11 cellular contexts compared by ENCODE assay signal in the genomic region with DNA sequence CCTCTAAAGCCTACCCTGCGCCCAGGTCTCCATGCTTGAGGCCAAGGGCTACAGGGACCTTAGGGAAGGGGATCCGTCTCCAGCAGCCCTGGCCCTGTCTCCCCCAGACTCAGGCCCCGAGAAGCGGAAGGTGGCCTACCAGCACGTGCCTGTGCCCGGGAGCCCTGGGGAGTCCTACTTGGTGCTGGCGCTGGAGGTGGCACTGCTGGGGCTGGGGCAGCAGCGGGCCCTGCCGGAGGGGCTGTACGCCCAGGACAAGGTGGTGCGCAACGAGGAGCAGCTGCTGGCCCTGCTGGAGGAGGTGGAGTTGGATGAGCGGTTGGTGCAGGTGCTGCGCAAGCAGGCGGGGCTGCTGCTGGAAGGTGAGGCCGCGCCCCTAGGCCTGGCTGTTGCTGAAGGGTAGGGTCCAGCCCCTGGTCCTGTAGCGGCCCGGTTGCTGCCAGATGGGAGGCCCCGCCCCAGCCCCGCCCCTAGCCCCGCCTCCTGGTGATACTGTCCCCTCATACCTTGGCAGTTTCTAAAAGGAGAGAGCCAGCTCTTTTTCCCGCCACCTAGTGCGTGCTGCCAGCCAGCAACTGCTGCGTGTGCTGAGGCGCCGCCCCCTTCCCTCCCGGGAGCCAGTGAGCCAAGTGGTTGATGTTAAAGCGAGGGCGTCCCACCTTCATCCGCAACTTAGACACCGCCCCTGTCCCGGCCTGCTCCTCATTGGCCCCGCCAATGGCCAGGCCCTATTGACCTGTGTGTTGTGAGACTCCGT. TPM values are rescaled to one million over a fixed set of nuclear protein-coding genes. Genes with fewer than 3 reads are reported as not detected.
DNase-seq lines count a peak whose midpoint lies in the region; ATAC-seq, FAIRE-seq and TF ChIP-seq lines count a peak whose summit lies in the region.
"Had no signal": no experiment of that assay in that cellular context is flagged by ENCODE, and none has a peak within 500 bp of the region (broad histone marks: within the 10 kb centered on the region; RNA-seq: fewer than 3 reads in every experiment).

No MANE protein-coding gene starts in this region.

- peaks cover 19% of the 10 kb centered on the region for H3K36me3 Mint-ChIP-seq in activated CD8-positive, alpha-beta T cell treated with anti-CD3 and anti-CD28 coated beads, Interleukin-2, amount 10 ng/mL, durations not matched to agents 7 days and 5 days (ENCODE audit: low read depth)

- TF ChIP-seq CTCF in keratinocyte (optimal IDR thresholded peaks at IDR 0.05 in 1 of 3, IDR thresholded peaks at IDR 0.05 in 1 of 3, conservative IDR thresholded peaks at IDR 0.05 in 1 of 3; ENCODE audit: extremely low read depth in 1 of 3, insufficient read depth in 2 of 3, low read length in 3 of 3): no peak
- no peak for TF ChIP-seq CTCF in lower leg skin (IDR thresholded peaks at IDR 0.05)

- 43 to 61% methylated on average over 29 to 35 of the region's 35 CpGs for WGBS in lower leg skin, 2 donors

- H3K4me1 Mint-ChIP-seq in stimulated activated naive CD8-positive, alpha-beta T cell treated with anti-CD3 and anti-CD28 coated beads, Interleukin-15, amount 100 ng/mL, for 72 hours: peaks cover 18% of the 10 kb centered on the region
- H3K4me1 Mint-ChIP-seq in activated CD8-positive, alpha-beta T cell treated with anti-CD3 and anti-CD28 coated beads, Interleukin-2, amount 10 ng/mL, durations not matched to agents 7 days and 5 days (ENCODE audit: low read depth): peaks cover 8% of the 10 kb centered on the region

- no peak overlapping the region for H3K4me3 ChIP-seq in keratinocyte (ENCODE audit: control insufficient read depth in 2 of 3, extremely low read depth in 1 of 3, insufficient read depth in 2 of 3, low read depth in 1 of 3, low read length in 3 of 3)
- H3K4me3 ChIP-seq in lower leg skin (ENCODE audit: low read depth, poor library complexity, severe bottlenecking): no peak overlapping the region

- peak overlapping the region; percentile 6 for H3K4me2 ChIP-seq in keratinocyte (ENCODE audit: control insufficient read depth, extremely low read depth, insufficient read depth, low read depth, low read length)

- no peaks in the 10 kb centered on the region for H3K9me3 ChIP-seq in keratinocyte (ENCODE audit: control insufficient read depth, low read depth, low read length)

- peaks cover 0 to 19% of the 10 kb centered on the region in 2 experiments for H3K36me3 ChIP-seq in keratinocyte (ENCODE audit: control insufficient read depth in 2 of 2, extremely low read depth in 1 of 2, insufficient read depth in 2 of 2, low read length in 2 of 2)

- no peaks in the 10 kb centered on the region for H3K27me3 Mint-ChIP-seq in stimulated activated naive CD8-positive, alpha-beta T cell treated with anti-CD3 and anti-CD28 coated beads, Interleukin-15, amount 100 ng/mL, for 72 hours
- H3K27me3 Mint-ChIP-seq in activated CD8-positive, alpha-beta T cell treated with anti-CD3 and anti-CD28 coated beads, Interleukin-2, amount 10 ng/mL, durations not matched to agents 7 days and 5 days (ENCODE audit: low read depth): no peaks in the 10 kb centered on the region
- H3K27me3 Mint-ChIP-seq: brain had no signal

- no peaks in the 10 kb centered on the region for H3K79me2 ChIP-seq in keratinocyte (ENCODE audit: control insufficient read depth, insufficient read depth, low read length)

- TF ChIP-seq POLR2A in lower leg skin (IDR thresholded peaks at IDR 0.05): no peak

- intact Hi-C loops in lower leg skin (cut with DNase I; ENCODE audit: low total_unique reads): no loop called here

- H3K9me1 ChIP-seq in keratinocyte (ENCODE audit: control insufficient read depth, extremely low read depth, insufficient read depth, low read length): no peaks in the 10 kb centered on the region

- peak; percentile 58 for ATAC-seq in stimulated activated naive CD8-positive, alpha-beta T cell treated with anti-CD3 and anti-CD28 coated beads, Interleukin-15, amount 100 ng/mL, for 72 hours
- ATAC-seq in stimulated activated naive CD8-positive, alpha-beta T cell treated with anti-CD3 and anti-CD28 coated beads, Interleukin-15, Interleukin-2, amounts not matched to agents 100 U/mL and 50 U/mL, for 24 hours: no peak
- ATAC-seq in activated CD8-positive, alpha-beta T cell treated with anti-CD3 and anti-CD28 coated beads, Interleukin-2, amount 10 ng/mL, durations not matched to agents 7 days and 5 days: peak; percentile 54
- ATAC-seq in GM19351 (IDR thresholded peaks at IDR 0.05; ENCODE audit: unreplicated experiment) (no peak), HG02588 (IDR thresholded peaks at IDR 0.05; ENCODE audit: unreplicated experiment) (no peak)

- no peaks in the 10 kb centered on the region for H4K20me1 ChIP-seq in keratinocyte (ENCODE audit: control insufficient read depth, extremely low read depth, insufficient read depth, low read length)

- peak overlapping the region in 1 of 2 donors; percentile 67 for H3K4me3 Mint-ChIP-seq in stimulated activated naive CD8-positive, alpha-beta T cell treated with anti-CD3 and anti-CD28 coated beads, Interleukin-15, amount 100 ng/mL, for 72 hours
- H3K4me3 Mint-ChIP-seq in activated CD8-positive, alpha-beta T cell treated with anti-CD3 and anti-CD28 coated beads, Interleukin-2, amount 10 ng/mL, durations not matched to agents 7 days and 5 days: peak overlapping the region; percentile 5
- H3K4me3 Mint-ChIP-seq: brain had no signal

- dilution Hi-C loops in keratinocyte (cut with MboI; ENCODE audit: extremely low pct_ligation_motif_present, low sequenced_read_pairs): no loop called here

- POLR2A ChIA-PET in activated CD8-positive, alpha-beta T cell treated with anti-CD3 and anti-CD28 coated beads, Interleukin-2, amount 10 ng/mL, durations not matched to agents 7 days and 5 days (lab: Charles Lee): no interaction called here

- CTCF ChIA-PET in activated CD8-positive, alpha-beta T cell treated with anti-CD3 and anti-CD28 coated beads, Interleukin-2, amount 10 ng/mL, durations not matched to agents 7 days and 5 days (lab: Charles Lee): no interaction called here

- no peaks in the 10 kb centered on the region for H3K4me1 ChIP-seq in keratinocyte (ENCODE audit: control insufficient read depth, extremely low read depth, insufficient read depth, low read length)

- H3K9me3 Mint-ChIP-seq in stimulated activated naive CD8-positive, alpha-beta T cell treated with anti-CD3 and anti-CD28 coated beads, Interleukin-15, amount 100 ng/mL, for 72 hours: no peaks in the 10 kb centered on the region
- H3K9me3 Mint-ChIP-seq in activated CD8-positive, alpha-beta T cell treated with anti-CD3 and anti-CD28 coated beads, Interleukin-2, amount 10 ng/mL, durations not matched to agents 7 days and 5 days (ENCODE audit: insufficient read depth): no peaks in the 10 kb centered on the region
- H3K9me3 Mint-ChIP-seq: brain had no signal

- no peaks in the 10 kb centered on the region for H3K27me3 ChIP-seq in keratinocyte (ENCODE audit: control insufficient read depth, extremely low read depth, insufficient read depth, low read length)

- H3K9ac ChIP-seq in keratinocyte (ENCODE audit: control insufficient read depth, extremely low read depth, insufficient read depth, low read length): no peak overlapping the region

- H2AFZ ChIP-seq in keratinocyte (ENCODE audit: control insufficient read depth, low read length): no peak overlapping the region

- FAIRE-seq in keratinocyte (lab: Jason Lieb, UNC): no peak

- peak overlapping the region in 1 of 2 donors; percentile 92 for H3K27ac Mint-ChIP-seq in stimulated activated naive CD8-positive, alpha-beta T cell treated with anti-CD3 and anti-CD28 coated beads, Interleukin-15, amount 100 ng/mL, for 72 hours
- H3K27ac Mint-ChIP-seq in activated CD8-positive, alpha-beta T cell treated with anti-CD3 and anti-CD28 coated beads, Interleukin-2, amount 10 ng/mL, durations not matched to agents 7 days and 5 days: peak overlapping the region; percentile 9

- no peak overlapping the region for H3K27ac ChIP-seq in keratinocyte (ENCODE audit: control insufficient read depth, insufficient read depth, low read length)

- peak in 1 of 2 donors; percentile 23 for DNase-seq in stimulated activated naive CD8-positive, alpha-beta T cell treated with anti-CD3 and anti-CD28 coated beads, Interleukin-15, amount 100 ng/mL, for 72 hours
- DNase-seq in stimulated activated naive CD8-positive, alpha-beta T cell treated with anti-CD3 and anti-CD28 coated beads, Interleukin-15, Interleukin-2, amounts not matched to agents 100 U/mL and 50 U/mL, for 24 hours: no peak
- peak; percentile 34 for DNase-seq in activated CD8-positive, alpha-beta T cell treated with anti-CD3 and anti-CD28 coated beads, Interleukin-2, amount 10 ng/mL, durations not matched to agents 7 days and 5 days
- DNase-seq in keratinocyte (ENCODE audit: low read depth, low spot score) (no peak), lower leg skin (ENCODE audit: low spot score in 2 of 2) (no peak), NCI-H2107 treated with DMSO at 0.1 percent for 48 hours (lab: John Stamatoyannopoulos, UW; ENCODE audit: unreplicated experiment) (no peak)
- DNase-seq: MV-4-11 had no signal

RNA-seq across cellular contexts. Expression of gene ZSWIM4, which starts 22.6 kb away (rescaled TPM):
- total RNA-seq in activated CD8-positive, alpha-beta T cell treated with anti-CD3 and anti-CD28 coated beads, Interleukin-2, amount 10 ng/mL, durations not matched to agents 7 days and 5 days: 1 to 10 TPM; 8.4 to 9.5 TPM
- 0.71 to 1.1 TPM (median 1.00 TPM) in 3 replicates for polyA plus RNA-seq in keratinocyte
- 6.3 TPM for polyA plus RNA-seq in keratinocyte (2011; ENCODE audit: low read depth)
- polyA plus RNA-seq in keratinocyte (2011; cell fraction: cytosol; rRNA removed): 0.68 and 1.3 TPM in 2 replicates
- polyA plus RNA-seq in keratinocyte (2011; cell fraction: nucleus; rRNA removed): 2.9 and 3.6 TPM in 2 replicates
- polyA plus RNA-seq in keratinocyte (2012; ENCODE audit: low replicate concordance): 1.5 and 3.8 TPM in 2 replicates
- 2.1 to 3.7 TPM (median 3.1 TPM) in 3 replicates for polyA minus RNA-seq in keratinocyte
- polyA minus RNA-seq in keratinocyte (2011; cell fraction: cytosol; rRNA and poly(A)+ RNA removed): 6.3 TPM
- polyA minus RNA-seq in keratinocyte (2011; cell fraction: nucleus; rRNA and poly(A)+ RNA removed): 5.3 and 7.0 TPM in 2 replicates
- total RNA-seq in lower leg skin: 10 to 100 TPM; 22.3 to 29.9 (median 23.3) TPM

RNA-seq across cellular contexts. Expression of gene C19orf53, which starts 43.5 kb away (rescaled TPM):
- 100 to 1,000 TPM; 112 to 114 TPM for total RNA-seq in activated CD8-positive, alpha-beta T cell treated with anti-CD3 and anti-CD28 coated beads, Interleukin-2, amount 10 ng/mL, durations not matched to agents 7 days and 5 days
- polyA plus RNA-seq in keratinocyte: 118 to 211 TPM (median 143 TPM) in 3 replicates
- 76.7 TPM for polyA plus RNA-seq in keratinocyte (2011; ENCODE audit: low read depth)
- polyA plus RNA-seq in keratinocyte (2011; cell fraction: cytosol; rRNA removed): 128 and 190 TPM in 2 replicates
- 44.4 and 51.0 TPM in 2 replicates for polyA plus RNA-seq in keratinocyte (2011; cell fraction: nucleus; rRNA removed)
- polyA plus RNA-seq in keratinocyte (2012; ENCODE audit: low replicate concordance): 165 and 197 TPM in 2 replicates
- polyA minus RNA-seq in keratinocyte: 40.4 to 93.4 TPM (median 80.7 TPM) in 3 replicates
- 119 TPM for polyA minus RNA-seq in keratinocyte (2011; cell fraction: cytosol; rRNA and poly(A)+ RNA removed)
- 9.8 and 13.0 TPM in 2 replicates for polyA minus RNA-seq in keratinocyte (2011; cell fraction: nucleus; rRNA and poly(A)+ RNA removed)
- 100 to 1,000 TPM; 113 to 200 (median 145) TPM for total RNA-seq in lower leg skin

RNA-seq across cellular contexts. Expression of gene MRI1, which starts 53.5 kb away (rescaled TPM):
- 10 to 100 TPM; 47.8 to 50.6 TPM for total RNA-seq in activated CD8-positive, alpha-beta T cell treated with anti-CD3 and anti-CD28 coated beads, Interleukin-2, amount 10 ng/mL, durations not matched to agents 7 days and 5 days
- 19.2 to 32.5 TPM (median 22.8 TPM) in 3 replicates for polyA plus RNA-seq in keratinocyte
- 5.5 TPM for polyA plus RNA-seq in keratinocyte (2011; ENCODE audit: low read depth)
- 11.0 and 17.3 TPM in 2 replicates for polyA plus RNA-seq in keratinocyte (2011; cell fraction: cytosol; rRNA removed)
- 58.8 and 76.3 TPM in 2 replicates for polyA plus RNA-seq in keratinocyte (2011; cell fraction: nucleus; rRNA removed)
- 16.2 and 17.1 TPM in 2 replicates for polyA plus RNA-seq in keratinocyte (2012; ENCODE audit: low replicate concordance)
- 17.9 to 25.2 TPM (median 20.5 TPM) in 3 replicates for polyA minus RNA-seq in keratinocyte
- polyA minus RNA-seq in keratinocyte (2011; cell fraction: cytosol; rRNA and poly(A)+ RNA removed): 37.8 TPM
- polyA minus RNA-seq in keratinocyte (2011; cell fraction: nucleus; rRNA and poly(A)+ RNA removed): 19.1 and 22.9 TPM in 2 replicates
- total RNA-seq in lower leg skin: 100 to 1,000 TPM in 2 of 4 donors, 10 to 100 TPM in 2; 72.8 to 133 (median 92.1) TPM

RNA-seq across cellular contexts. Expression of gene NANOS3, which starts 59.1 kb away (rescaled TPM):
- total RNA-seq in activated CD8-positive, alpha-beta T cell treated with anti-CD3 and anti-CD28 coated beads, Interleukin-2, amount 10 ng/mL, durations not matched to agents 7 days and 5 days: under 1 TPM; 0.60 to 0.90 TPM
- polyA plus RNA-seq in keratinocyte: 0.18 TPM in 1 of 3 replicates, not detected in the others
- polyA plus RNA-seq in keratinocyte (2011; ENCODE audit: low read depth): not detected
- 0.40 TPM in 1 of 2 replicates, not detected in the other for polyA plus RNA-seq in keratinocyte (2011; cell fraction: cytosol; rRNA removed)
- not detected in 2 replicates for polyA plus RNA-seq in keratinocyte (2011; cell fraction: nucleus; rRNA removed)
- polyA plus RNA-seq in keratinocyte (2012; ENCODE audit: low replicate concordance): 0.86 TPM in 1 of 2 replicates, not detected in the other
- polyA minus RNA-seq in keratinocyte: 0.40 TPM in 1 of 3 replicates, not detected in the others
- polyA minus RNA-seq in keratinocyte (2011; cell fraction: cytosol; rRNA and poly(A)+ RNA removed): not detected
- polyA minus RNA-seq in keratinocyte (2011; cell fraction: nucleus; rRNA and poly(A)+ RNA removed): not detected in 2 replicates
- total RNA-seq in lower leg skin: not detected
- total RNA-seq: skeletal muscle tissue had no signal

Comparison
In these comparisons a context has a peak if more than half of its experiments do, and no peak if none do; other contexts are left out.
1. ATAC-seq: peak in stimulated activated naive CD8-positive, alpha-beta T cell treated with anti-CD3 and anti-CD28 coated beads, Interleukin-15, amount 100 ng/mL, for 72 hours (single experiment) and activated CD8-positive, alpha-beta T cell treated with anti-CD3 and anti-CD28 coated beads, Interleukin-2, amount 10 ng/mL, durations not matched to agents 7 days and 5 days (single experiment); none in stimulated activated naive CD8-positive, alpha-beta T cell treated with anti-CD3 and anti-CD28 coated beads, Interleukin-15, Interleukin-2, amounts not matched to agents 100 U/mL and 50 U/mL, for 24 hours (single experiment), GM19351 (single experiment) and HG02588 (single experiment).